ENCODE assay signal across 21 cellular contexts in the genomic region with DNA sequence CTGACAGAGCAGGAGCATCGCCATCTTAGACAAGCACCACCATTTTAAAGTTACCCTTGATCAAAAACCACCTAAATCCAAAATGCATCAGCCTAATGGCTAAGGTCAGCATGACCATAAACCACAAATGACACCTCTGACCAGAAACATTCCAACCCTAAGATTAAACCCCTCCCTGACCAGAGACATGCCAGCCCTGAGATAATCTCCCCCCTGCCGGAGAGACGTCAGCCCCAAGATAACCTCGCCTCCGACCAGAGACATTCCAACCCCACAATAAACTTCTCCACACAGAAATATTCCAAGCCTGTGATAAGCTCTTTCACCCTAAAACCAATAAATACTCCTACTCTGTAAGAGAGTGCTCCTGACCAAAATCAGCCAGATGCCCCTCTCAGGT. TPM values are rescaled to one million over a fixed set of nuclear protein-coding genes. Genes with fewer than 3 reads are reported as not detected.
DNase-seq lines count a peak whose midpoint lies in the region; ATAC-seq, FAIRE-seq and TF ChIP-seq lines count a peak whose summit lies in the region.
"Had no signal": no experiment of that assay in that cellular context is flagged by ENCODE, and none has a peak within 500 bp of the region (broad histone marks: within the 10 kb centered on the region; RNA-seq: fewer than 3 reads in every experiment).

No MANE protein-coding gene starts in this region.

- CTCF ChIA-PET in K562 (lab: Yijun Ruan, JAX; ENCODE audit: low intra/inter-chr PET ratio), result no interaction called here

- TF ChIP-seq RAD21 in K562 (CRISPR knock-in tag; conservative IDR thresholded peaks at IDR 0.05 in 1 of 2, IDR thresholded peaks at IDR 0.05 in 1 of 2), result no peak

- H3K36me3 ChIP-seq in K562 (ENCODE audit: control insufficient read depth, insufficient read depth, low read length), result no peaks in the 10 kb centered on the region
- H3K36me3 ChIP-seq: SJSA1 had no signal

- H3K79me2 ChIP-seq in K562 (ENCODE audit: control insufficient read depth, insufficient read depth, low read length), result no peaks in the 10 kb centered on the region

- in situ Hi-C loops in K562 (cut with MboI), result no loop called here

- H3K27ac ChIP-seq in K562 (ENCODE audit: extremely low read depth, low read depth, low read length), result no peak overlapping the region
- H3K27ac ChIP-seq: A549, HL-60, SJSA1 had no signal

- H3K4me1 ChIP-seq in K562 (replicated peaks in 1 of 2; ENCODE audit: control insufficient read depth in 2 of 2, insufficient read depth in 2 of 2, low read length in 2 of 2), result no peaks in the 10 kb centered on the region
- H3K4me1 ChIP-seq: SJSA1 had no signal

- FAIRE-seq in K562 (lab: Jason Lieb, UNC), result no peak
- FAIRE-seq: A549, HTR-8/SVneo had no signal

- no peak overlapping the region for H3K9ac ChIP-seq in K562 (ENCODE audit: insufficient read depth in 1 of 2, low read depth in 2 of 2, low read length in 2 of 2)

- intact Hi-C loops in K562 (cut with micrococcal nuclease), result no loop called here

- WGBS in K562 (ENCODE audit: insufficient coverage, low coverage, missing lambda C conversion rate), result 0% methylated on average over 5 of the region's 5 CpGs

- peak; percentile 12 for DNase-seq in AG10803 (ENCODE audit: low read depth)
- DNase-seq in LoVo (ENCODE audit: low spot score), result peak; percentile 5
- DNase-seq in K562 (ENCODE audit: extremely low read depth in 1 of 4, low spot score in 3 of 4), result no peak
- peak; percentile 48 for DNase-seq in myocyte (ENCODE audit: low read depth)
- DNase-seq in germinal center (ENCODE audit: low spot score), result no peak
- DNase-seq in NCI-H524 (lab: John Stamatoyannopoulos, UW), result no peak
- DNase-seq: AML-193, DMS53, H9, NCI-H1048, NCI-H1436 treated with DMSO at 0.1 percent for 48 hours, NCI-H2029 treated with DMSO at 0.1 percent for 48 hours, NCI-H510A, NCI-H82, PC-3 had no signal

- TF ChIP-seq CTCF in AG10803 (conservative IDR thresholded peaks at IDR 0.05; ENCODE audit: low read length) (no peak), K562 (IDR thresholded peaks at IDR 0.05 in 2 of 3, conservative IDR thresholded peaks at IDR 0.05 in 1 of 3; ENCODE audit: insufficient read depth in 2 of 3, low read depth in 1 of 3, low read length in 3 of 3) (no peak)

- no peaks in the 10 kb centered on the region for H3K9me1 ChIP-seq in K562 (ENCODE audit: control insufficient read depth, insufficient read depth, low read length)

- H4K20me1 ChIP-seq in K562 (replicated peaks; ENCODE audit: control insufficient read depth, insufficient read depth, low read length), result no peaks in the 10 kb centered on the region

- H3K9me3 ChIP-seq in K562 (replicated peaks; ENCODE audit: control insufficient read depth, insufficient read depth, low read depth, low read length), result no peaks in the 10 kb centered on the region
- H3K9me3 ChIP-seq: A549, SJSA1 had no signal

- POLR2A ChIA-PET in K562 (lab: Yijun Ruan, JAX), result interaction anchor here (0.6 kb wide), 1 partner anchor 196 kb away, joined by 3 read pairs; no protein-coding TSS in a partner anchor

- H3K27me3 ChIP-seq in K562 (ENCODE audit: control insufficient read depth in 2 of 2, insufficient read depth in 2 of 2, low read length in 2 of 2), result peaks cover 6 to 35% of the 10 kb centered on the region in 2 experiments
- H3K27me3 ChIP-seq: SJSA1 had no signal

- no peak overlapping the region for H2AFZ ChIP-seq in K562 (ENCODE audit: low read depth, low read length)

- no peak for TF ChIP-seq POLR2A in K562 (conservative IDR thresholded peaks at IDR 0.05)

- no peak overlapping the region for H3K4me2 ChIP-seq in K562 (ENCODE audit: insufficient read depth, low read length)
- H3K4me2 ChIP-seq: A549 had no signal

- TF ChIP-seq EP300 in K562 (IDR thresholded peaks at IDR 0.05; ENCODE audit: low read length), result no peak

- ATAC-seq in K562 (no peak), HG02610 (IDR thresholded peaks at IDR 0.05; ENCODE audit: unreplicated experiment) (no peak), HG03442 (IDR thresholded peaks at IDR 0.05; ENCODE audit: unreplicated experiment) (no peak)
- ATAC-seq: A549, PC-3 had no signal

- no peak overlapping the region for H3K4me3 ChIP-seq in AG10803 (ENCODE audit: low read length)
- no peak overlapping the region for H3K4me3 ChIP-seq in K562
- H3K4me3 ChIP-seq: A549, SJSA1 had no signal

- no TSS peak for BruUV-seq in K562 (replicated peaks; lab: Mats Ljungman, UMichigan)

TF ChIP-seq in K562, 482 proteins besides CTCF, POLR2A, EP300 and RAD21:
- 0 out of 2 replicates have a peak, but pooled peaks have one; percentile 25 for TF ChIP-seq TEAD4 (IDR thresholded peaks at IDR 0.05; ENCODE audit: low read length)
- no peak for TF ChIP-seq TEAD4 (CRISPR knock-in tag; IDR thresholded peaks at IDR 0.05; ENCODE audit: borderline replicate concordance)
- TF ChIP-seq TCFL5 (CRISPR knock-in tag; conservative IDR thresholded peaks at IDR 0.05), result no peak
- TF ChIP-seq CBFA2T3 (IDR thresholded peaks at IDR 0.05), result peak; percentile 31; the same call in 1 of the 2 replicates
- TF ChIP-seq, protein P1, sequence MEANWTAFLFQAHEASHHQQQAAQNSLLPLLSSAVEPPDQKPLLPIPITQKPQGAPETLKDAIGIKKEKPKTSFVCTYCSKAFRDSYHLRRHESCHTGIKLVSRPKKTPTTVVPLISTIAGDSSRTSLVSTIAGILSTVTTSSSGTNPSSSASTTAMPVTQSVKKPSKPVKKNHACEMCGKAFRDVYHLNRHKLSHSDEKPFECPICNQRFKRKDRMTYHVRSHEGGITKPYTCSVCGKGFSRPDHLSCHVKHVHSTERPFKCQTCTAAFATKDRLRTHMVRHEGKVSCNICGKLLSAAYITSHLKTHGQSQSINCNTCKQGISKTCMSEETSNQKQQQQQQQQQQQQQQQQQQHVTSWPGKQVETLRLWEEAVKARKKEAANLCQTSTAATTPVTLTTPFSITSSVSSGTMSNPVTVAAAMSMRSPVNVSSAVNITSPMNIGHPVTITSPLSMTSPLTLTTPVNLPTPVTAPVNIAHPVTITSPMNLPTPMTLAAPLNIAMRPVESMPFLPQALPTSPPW (CRISPR knock-in tag; IDR thresholded peaks at IDR 0.05), result peak; percentile 22; the same call in 1 of the 2 replicates
- TF ChIP-seq CREM (IDR thresholded peaks at IDR 0.05; ENCODE audit: low read depth), result 0 out of 2 replicates have a peak, but pooled peaks have one; percentile 23

RNA-seq across cellular contexts. Expression of a gene that starts 53.5 kb away (rescaled TPM):
- not detected in 2 replicates for total RNA-seq in K562 (2011; cell fraction: chromatin; rRNA removed; ENCODE audit: low replicate concordance)
- total RNA-seq in K562 (2011; cell fraction: nucleolus; rRNA removed), result 0.17 TPM in 1 of 2 replicates, not detected in the other
- not detected in 2 replicates for total RNA-seq in K562 (2011; cell fraction: nucleoplasm; rRNA removed)
- total RNA-seq in K562 (2014; rRNA removed) (0.08 TPM in 1 of 2 replicates, not detected in the other), K562 (2014; rRNA removed; fragmentation: Illumina TruSeq; extraction: Trizol) (not detected in 2 replicates), K562 (2015; rRNA removed; fragmentation: Illumina TruSeq; extraction: Trizol) (0.11 TPM in 1 of 2 replicates, not detected in the other), K562 (2021) (0.20 and 0.33 TPM in 2 replicates), myocyte (42.2 and 69.7 TPM in 2 replicates)
- polyA plus RNA-seq in K562 (2011; rRNA removed) (0.08 and 0.22 TPM in 2 replicates), K562 (2014; fragmentation: Illumina TruSeq; extraction: Trizol) (0.08 and 0.10 TPM in 2 replicates), K562 (2014; fragmentation: Nextera tagmentation; extraction: Ambion mirVana) (not detected), K562 (2014; rRNA removed) (0.09 and 0.12 TPM in 2 replicates)
- polyA plus RNA-seq in K562 (2011; cell fraction: cytosol; rRNA removed), result 0.24 TPM in 1 of 2 replicates, not detected in the other
- 0.31 TPM in 1 of 2 replicates, not detected in the other for polyA plus RNA-seq in K562 (2011; cell fraction: nucleus; rRNA removed)
- polyA plus RNA-seq in K562 (2012), result 0.12 and 0.47 TPM in 2 replicates
- polyA minus RNA-seq in K562 (2011; rRNA and poly(A)+ RNA removed), result not detected in 2 replicates
- polyA minus RNA-seq in K562 (2011; cell fraction: cytosol; rRNA and poly(A)+ RNA removed), result not detected in 2 replicates
- polyA minus RNA-seq in K562 (2011; cell fraction: nucleus; rRNA and poly(A)+ RNA removed), result 0.27 TPM in 1 of 2 replicates, not detected in the other
- polyA plus RNA-seq in myocyte (2012), result 112 TPM

Comparison
In these comparisons a context has a peak if more than half of its experiments do, and no peak if none do; other contexts are left out.
1. DNase-seq: peak in AG10803 (single experiment), LoVo (single experiment) and myocyte (single experiment); none in K562 (0 of 4), germinal center (single experiment) and NCI-H524 (0 of 2).
2. RNA of a gene that starts 53.5 kb away (total RNA-seq): 42.2 to 69.7 TPM in myocyte; 0.08 to 0.33 TPM in K562; every median in the first group is over 10 times any median in the second.